Comparison of ENCODE assay signal across 1 cellular context in genomic region chr12:28378749-28379148, GRCh38.
TF ChIP-seq lines count a peak whose summit lies in the region.

No MANE protein-coding gene starts in this region.

TF ChIP-seq in GM23338, 12 proteins besides CTCF, POLR2A, EP300 and RAD21 (continued from another document):
- TF ChIP-seq REST (IDR thresholded peaks at IDR 0.05; ENCODE audit: unreplicated experiment) (no peak), ZNF462 (CRISPR knock-in tag; IDR thresholded peaks at IDR 0.05) (no peak), STAT1 (IDR thresholded peaks at IDR 0.05; ENCODE audit: unreplicated experiment) (no peak), CREB1 (CRISPR knock-in tag; IDR thresholded peaks at IDR 0.05; ENCODE audit: low read depth) (no peak), EZH2 (IDR thresholded peaks at IDR 0.05; ENCODE audit: low read depth, unreplicated experiment) (no peak), EZH2phosphoT487 (IDR thresholded peaks at IDR 0.05; ENCODE audit: unreplicated experiment) (no peak), POLR2AphosphoS5 (IDR thresholded peaks at IDR 0.05; ENCODE audit: low read depth) (no peak), ZNF114 (CRISPR knock-in tag; IDR thresholded peaks at IDR 0.05) (no peak), JUNB (IDR thresholded peaks at IDR 0.05; ENCODE audit: unreplicated experiment) (no peak), ZNF331 (CRISPR knock-in tag; IDR thresholded peaks at IDR 0.05; ENCODE audit: low read depth) (no peak), NANOG (IDR thresholded peaks at IDR 0.05; ENCODE audit: borderline replicate concordance) (no peak)
TF ChIP-seq in GM23338: peak in this region for 0.
